Comparison of ENCODE assay signal across 1 cellular context in genomic region chr6:141829996-141830395, GRCh38.
TF ChIP-seq lines count a peak whose summit lies in the region.

No MANE protein-coding gene starts in this region.

TF ChIP-seq in GM23338, 12 proteins besides CTCF, POLR2A, EP300 and RAD21 (continued from another document):
- TF ChIP-seq CREB1 (CRISPR knock-in tag; IDR thresholded peaks at IDR 0.05; ENCODE audit: low read depth) (no peak), EZH2phosphoT487 (IDR thresholded peaks at IDR 0.05; ENCODE audit: unreplicated experiment) (no peak), EZH2 (IDR thresholded peaks at IDR 0.05; ENCODE audit: low read depth, unreplicated experiment) (no peak), REST (IDR thresholded peaks at IDR 0.05; ENCODE audit: unreplicated experiment) (no peak), NANOG (IDR thresholded peaks at IDR 0.05; ENCODE audit: borderline replicate concordance) (no peak), ZNF462 (CRISPR knock-in tag; IDR thresholded peaks at IDR 0.05) (no peak)
